In the genomic region with DNA sequence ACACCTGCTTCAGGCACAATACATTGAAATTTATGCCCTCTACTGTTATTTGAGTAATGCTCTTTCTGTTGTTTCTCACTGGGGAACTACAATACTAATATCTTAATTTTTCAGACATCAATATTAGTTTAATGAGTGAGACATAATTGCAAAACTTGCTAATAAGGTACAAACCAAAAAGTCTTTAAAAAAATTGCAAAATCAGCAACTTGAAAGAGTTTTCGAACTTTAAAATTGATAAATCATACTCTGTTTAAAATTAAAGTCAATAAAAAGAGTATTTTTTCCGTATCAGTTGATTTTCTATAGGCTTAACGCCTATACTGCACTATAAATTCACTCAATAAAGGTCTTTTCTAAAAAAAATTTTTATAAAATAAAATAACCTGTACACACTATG, we compare ENCODE assay signal across 27 cellular contexts.
"Had no signal": no experiment of that assay in that cellular context is flagged by ENCODE, and none has a peak within 500 bp of the region (broad histone marks: within the 10 kb centered on the region; RNA-seq: fewer than 3 reads in every experiment).

No MANE protein-coding gene starts in this region.

- H3K9me3 ChIP-seq: stomach, suprapubic skin, testis, thoracic aorta, thyroid gland, tibial artery, tibial nerve, transverse colon, upper lobe of left lung, upper lobe of right lung, uterus, vagina had no signal

- FAIRE-seq: urothelium cell line had no signal

- H3K27me3 ChIP-seq: stomach, suprapubic skin, testis, thyroid gland, tibial artery, tibial nerve, transverse colon, upper lobe of left lung, upper lobe of right lung, uterus, vagina had no signal

- H3K4me3 ChIP-seq: stomach, suprapubic skin, testis, thoracic aorta, thyroid gland, tibial artery, tibial nerve, transverse colon, upper lobe of left lung, upper lobe of right lung, uterus, vagina had no signal

- H3K27ac ChIP-seq: stomach, suprapubic skin, testis, thoracic aorta, thyroid gland, tibial artery, tibial nerve, transverse colon, upper lobe of left lung, upper lobe of right lung, uterus, vagina had no signal

- H3K4me1 ChIP-seq: stomach, suprapubic skin, testis, thyroid gland, tibial artery, tibial nerve, transverse colon, upper lobe of left lung, upper lobe of right lung, uterus, vagina had no signal

- ATAC-seq: stimulated activated effector memory CD8-positive, alpha-beta T cell treated with anti-CD3 and anti-CD28 coated beads, Interleukin-12 subunit alpha, Interleukin-12 subunit beta, amount 100 ng/mL, for 72 hours; stimulated activated memory B cell treated with anti-CD40 and anti-IgM and Interleukin-4, amounts not matched to agents 10 μg/mL and 1 μg/mL and 100 μg/mL, for 72 hours; stimulated activated naive B cell treated with anti-CD40 and anti-IgM and Interleukin-4, amounts not matched to agents 10 μg/mL and 1 μg/mL and 100 μg/mL, for 72 hours; stimulated activated naive CD8-positive, alpha-beta T cell treated with anti-CD3 and anti-CD28 coated beads, Interleukin-15, amount 100 ng/mL, for 72 hours; stimulated activated naive CD8-positive, alpha-beta T cell treated with anti-CD3 and anti-CD28 coated beads, Interleukin-15, Interleukin-2, amounts not matched to agents 100 U/mL and 50 U/mL, for 24 hours; upper lobe of right lung had no signal

- DNase-seq: stimulated activated CD4-positive, alpha-beta T cell treated with anti-CD3 and anti-CD28 coated beads, Interleukin-2, amount 100 ng/mL, for 48 hours; stimulated activated CD4-positive, alpha-beta T cell treated with anti-CD3 and anti-CD28 coated beads, Interleukin-4, amount 100 ng/mL, for 1 hour; stimulated activated CD4-positive, alpha-beta T cell treated with anti-CD3 and anti-CD28 coated beads, Interleukin-4, amount 100 ng/mL, for 24 hours; stimulated activated CD4-positive, alpha-beta T cell treated with anti-CD3 and anti-CD28 coated beads, Interleukin-4, amount 100 ng/mL, for 4 hours; stimulated activated CD8-positive, alpha-beta memory T cell treated with anti-CD3 and anti-CD28 coated beads, Interleukin-4, amount 100 ng/mL, for 48 hours; stimulated activated naive B cell treated with anti-CD40 and anti-IgM and Interleukin-4, amounts not matched to agents 10 μg/mL and 1 μg/mL and 100 μg/mL, for 72 hours; stimulated activated naive CD4-positive, alpha-beta T cell; stimulated activated naive CD4-positive, alpha-beta T cell treated with Interleukin-2 at 50 U/mL for 16 hours; stimulated activated naive CD8-positive, alpha-beta T cell treated with anti-CD3 and anti-CD28 coated beads, Interleukin-15, amount 100 ng/mL, for 72 hours; stimulated activated naive CD8-positive, alpha-beta T cell treated with anti-CD3 and anti-CD28 coated beads, Interleukin-15, Interleukin-2, amounts not matched to agents 100 U/mL and 50 U/mL, for 24 hours; stomach; substantia nigra; testis; thyroid gland; tibial artery; transverse colon; trophoblast cell; upper lobe of left lung; upper lobe of right lung; uterus had no signal

- H3K36me3 ChIP-seq: stomach, suprapubic skin, thoracic aorta, thyroid gland, tibial artery, tibial nerve, transverse colon, upper lobe of left lung, upper lobe of right lung, uterus, vagina had no signal
